In the genomic region with DNA sequence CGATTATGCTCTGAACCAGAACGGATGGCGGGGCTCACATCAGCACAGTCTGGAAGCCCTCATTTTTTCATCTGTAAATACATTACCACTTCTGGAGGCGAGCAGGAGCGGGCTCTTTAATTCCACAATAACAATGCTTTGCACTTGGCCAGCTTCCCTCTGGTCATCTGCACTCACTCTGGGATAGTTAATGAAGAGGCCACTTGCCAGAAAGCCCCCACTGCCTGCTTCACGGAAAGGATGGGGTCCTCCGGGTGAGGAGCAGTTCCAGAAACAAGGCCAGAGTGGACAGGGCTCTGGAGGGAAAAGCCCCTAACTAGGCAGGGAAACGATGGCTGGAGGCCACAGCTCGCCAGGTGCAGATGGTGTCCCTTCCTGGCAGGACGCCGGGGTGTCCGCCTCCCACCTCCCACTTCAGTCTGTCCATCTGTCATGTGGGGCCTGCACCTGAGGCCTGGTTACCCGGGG, we compare ENCODE assay signal across 1 cellular context.
TF ChIP-seq lines count a peak whose summit lies in the region.

No MANE protein-coding gene starts in this region.

TF ChIP-seq in endothelial cell of umbilical vein, 7 proteins besides CTCF, POLR2A, EP300 and RAD21:
- TF ChIP-seq GATA2 (IDR thresholded peaks at IDR 0.05; ENCODE audit: insufficient read depth, insufficient read length, low read depth, low read length) (no peak), POLR2AphosphoS5 (IDR thresholded peaks at IDR 0.05; ENCODE audit: insufficient read depth, low read depth, low read length) (no peak), JUN (IDR thresholded peaks at IDR 0.05; ENCODE audit: borderline replicate concordance, insufficient read depth, insufficient read length, low read depth) (no peak), EZH2 (IDR thresholded peaks at IDR 0.05; ENCODE audit: borderline replicate concordance, low read depth, low read length, severe bottlenecking) (no peak), FOS (IDR thresholded peaks at IDR 0.05; ENCODE audit: borderline replicate concordance, insufficient read depth, low read length) (no peak), MYC (IDR thresholded peaks at IDR 0.05; ENCODE audit: low read depth, low read length) (no peak)
- TF ChIP-seq, protein P1, sequence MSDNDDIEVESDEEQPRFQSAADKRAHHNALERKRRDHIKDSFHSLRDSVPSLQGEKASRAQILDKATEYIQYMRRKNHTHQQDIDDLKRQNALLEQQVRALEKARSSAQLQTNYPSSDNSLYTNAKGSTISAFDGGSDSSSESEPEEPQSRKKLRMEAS (IDR thresholded peaks at IDR 0.05; ENCODE audit: insufficient read depth, insufficient read length), result no peak
